Comparison of ENCODE assay signal across 22 cellular contexts in the genomic region with DNA sequence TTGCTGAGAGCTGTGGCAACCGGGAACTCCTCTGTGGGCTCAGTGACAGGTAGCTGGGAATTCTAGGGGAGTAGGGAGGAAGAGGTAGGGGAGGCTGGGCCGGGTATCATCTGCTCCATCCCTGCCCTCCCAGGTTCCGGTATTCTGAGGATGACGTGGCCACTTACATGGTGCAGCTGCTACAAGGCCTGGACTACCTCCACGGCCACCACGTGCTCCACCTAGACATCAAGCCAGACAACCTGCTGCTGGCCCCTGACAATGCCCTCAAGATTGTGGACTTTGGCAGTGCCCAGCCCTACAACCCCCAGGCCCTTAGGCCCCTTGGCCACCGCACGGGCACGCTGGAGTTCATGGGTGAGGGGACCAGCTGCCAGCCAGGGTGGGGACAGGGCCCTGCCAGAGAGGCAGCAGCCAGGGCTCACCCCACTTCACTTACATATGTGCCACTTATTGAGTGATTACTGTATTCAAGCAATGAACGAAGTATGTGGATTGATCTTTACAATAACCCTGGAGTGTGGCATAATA. TPM values are rescaled to one million over a fixed set of nuclear protein-coding genes. Genes with fewer than 3 reads are reported as not detected.
"Had no signal": no experiment of that assay in that cellular context is flagged by ENCODE, and none has a peak within 500 bp of the region (broad histone marks: within the 10 kb centered on the region; RNA-seq: fewer than 3 reads in every experiment).

No MANE protein-coding gene starts in this region.

- H3K9me3 Mint-ChIP-seq: activated B cell treated with CpG ODN at 0.5 μM for 24 hours; activated CD8-positive, alpha-beta T cell treated with anti-CD3 and anti-CD28 coated beads for 36 hours; activated naive CD4-positive, alpha-beta T cell treated with anti-CD3 and anti-CD28 coated beads, Interleukin-2, amount 50 U/mL, for 24 hours; activated naive CD8-positive, alpha-beta T cell treated with anti-CD3 and anti-CD28 coated beads, Interleukin-2, amount 50 U/mL, for 24 hours; activated T-helper 2 cell treated with anti-CD3 and anti-CD28 coated beads, Interferon-gamma antibody, Interleukin-2, Interleukin-4, amounts not matched to agents 10 μg/mL and 5 μg/mL and 100 μg/mL, durations not matched to agents 14 hours and 24 hours and 36 hours; natural killer cell treated with Interleukin-12 subunit alpha and Interleukin-12 subunit beta and Interleukin-15 and Interleukin-18, amount 100 ng/mL, for 72 hours; T-helper 2 cell treated with Interferon-gamma antibody and Interleukin-4, amounts not matched to agents 5 μg/mL and 100 μg/mL, for 36 hours had no signal

- H3K36me3 Mint-ChIP-seq: activated naive CD4-positive, alpha-beta T cell treated with anti-CD3 and anti-CD28 coated beads, Interleukin-2, amount 50 U/mL, for 24 hours; natural killer cell treated with Interleukin-12 subunit alpha and Interleukin-12 subunit beta and Interleukin-15 and Interleukin-18, amount 100 ng/mL, for 72 hours had no signal

- H3K9me3 ChIP-seq: breast epithelium, left lung, mucosa of descending colon, spleen, transverse colon had no signal

- H3K4me1 ChIP-seq: breast epithelium, left lung had no signal

- H3K4me3 Mint-ChIP-seq: activated B cell treated with CpG ODN at 0.5 μM for 24 hours; activated CD8-positive, alpha-beta T cell treated with anti-CD3 and anti-CD28 coated beads for 36 hours; activated naive CD4-positive, alpha-beta T cell treated with anti-CD3 and anti-CD28 coated beads, Interleukin-2, amount 50 U/mL, for 24 hours; activated naive CD8-positive, alpha-beta T cell treated with anti-CD3 and anti-CD28 coated beads, Interleukin-2, amount 50 U/mL, for 24 hours; natural killer cell treated with Interleukin-12 subunit alpha and Interleukin-12 subunit beta and Interleukin-15 and Interleukin-18, amount 100 ng/mL, for 72 hours; T-helper 2 cell treated with Interferon-gamma antibody and Interleukin-4, amounts not matched to agents 5 μg/mL and 100 μg/mL, for 36 hours had no signal

- H3K27ac Mint-ChIP-seq: activated B cell treated with CpG ODN at 0.5 μM for 24 hours; activated CD8-positive, alpha-beta T cell treated with anti-CD3 and anti-CD28 coated beads for 36 hours; activated naive CD4-positive, alpha-beta T cell treated with anti-CD3 and anti-CD28 coated beads, Interleukin-2, amount 50 U/mL, for 24 hours; activated naive CD8-positive, alpha-beta T cell treated with anti-CD3 and anti-CD28 coated beads, Interleukin-2, amount 50 U/mL, for 24 hours; activated T-helper 2 cell treated with anti-CD3 and anti-CD28 coated beads, Interferon-gamma antibody, Interleukin-2, Interleukin-4, amounts not matched to agents 10 μg/mL and 5 μg/mL and 100 μg/mL, durations not matched to agents 14 hours and 24 hours and 36 hours; natural killer cell treated with Interleukin-12 subunit alpha and Interleukin-12 subunit beta and Interleukin-15 and Interleukin-18, amount 100 ng/mL, for 72 hours; T-helper 2 cell treated with Interferon-gamma antibody and Interleukin-4, amounts not matched to agents 5 μg/mL and 100 μg/mL, for 36 hours had no signal

- H3K4me1 Mint-ChIP-seq: activated naive CD4-positive, alpha-beta T cell treated with anti-CD3 and anti-CD28 coated beads, Interleukin-2, amount 50 U/mL, for 24 hours; activated naive CD8-positive, alpha-beta T cell treated with anti-CD3 and anti-CD28 coated beads, Interleukin-2, amount 50 U/mL, for 24 hours had no signal

- H3K27ac ChIP-seq: breast epithelium, left lung, spleen, transverse colon had no signal

- H3K36me3 ChIP-seq: breast epithelium, left lung, spleen, transverse colon had no signal

- ATAC-seq: activated CD8-positive, alpha-beta T cell treated with anti-CD3 and anti-CD28 coated beads for 36 hours; activated naive CD8-positive, alpha-beta T cell treated with anti-CD3 and anti-CD28 coated beads, Interleukin-2, amount 50 U/mL, for 24 hours; left lung; mucosa of descending colon; natural killer cell treated with Interleukin-12 subunit alpha and Interleukin-12 subunit beta and Interleukin-15 and Interleukin-18, amount 100 ng/mL, for 72 hours had no signal

- DNase-seq: activated B cell treated with CpG ODN at 0.5 μM for 24 hours; activated CD4-positive, alpha-beta T cell treated with anti-CD3 and anti-CD28 coated beads, Interleukin-2, amount 50 U/mL, for 1 hour; activated CD8-positive, alpha-beta T cell treated with anti-CD3 and anti-CD28 coated beads for 36 hours; activated naive CD8-positive, alpha-beta T cell treated with anti-CD3 and anti-CD28 coated beads, Interleukin-2, amount 50 U/mL, for 24 hours; activated T-cell treated with anti-CD3 and anti-CD28 coated beads, Interleukin-2, amount 50 U/mL, for 48 hours; amygdala; dermis blood vessel endothelial cell; effector CD4-positive, alpha-beta T cell; glutamatergic neuron; mucosa of descending colon; retina; spleen; stimulated activated naive CD4-positive, alpha-beta T cell; transverse colon had no signal

- H3K4me3 ChIP-seq: breast epithelium, left lung, mucosa of descending colon, spleen, transverse colon had no signal

RNA-seq across cellular contexts. Expression of a gene that starts 23.6 kb away (rescaled TPM):
- total RNA-seq: activated B cell treated with CpG ODN at 0.5 μM for 24 hours; activated CD8-positive, alpha-beta T cell treated with anti-CD3 and anti-CD28 coated beads for 36 hours; activated T-helper 2 cell treated with anti-CD3 and anti-CD28 coated beads, Interferon-gamma antibody, Interleukin-2, Interleukin-4, amounts not matched to agents 10 μg/mL and 5 μg/mL and 100 μg/mL, durations not matched to agents 14 hours and 24 hours and 36 hours; dermis blood vessel endothelial cell; left lung; lung microvascular endothelial cell; mesenteric fat pad; transverse colon had no signal

RNA-seq across cellular contexts. Expression of a gene that starts 53.2 kb away (rescaled TPM):
- total RNA-seq: lung microvascular endothelial cell had no signal

RNA-seq across cellular contexts. Expression of a gene that starts 56.0 kb away (rescaled TPM):
- total RNA-seq: activated T-helper 2 cell treated with anti-CD3 and anti-CD28 coated beads, Interferon-gamma antibody, Interleukin-2, Interleukin-4, amounts not matched to agents 10 μg/mL and 5 μg/mL and 100 μg/mL, durations not matched to agents 14 hours and 24 hours and 36 hours had no signal
